Comparison of ENCODE assay signal across 12 cellular contexts in genomic region chr10:88157981-88158465, GRCh38.
DNase-seq lines count a peak whose midpoint lies in the region; TF ChIP-seq lines count a peak whose summit lies in the region.
"Had no signal": no experiment of that assay in that cellular context is flagged by ENCODE, and none has a peak within 500 bp of the region (broad histone marks: within the 10 kb centered on the region; RNA-seq: fewer than 3 reads in every experiment).

No MANE protein-coding gene starts in this region.

- no peaks in the 10 kb centered on the region for H3K36me3 ChIP-seq in endodermal cell (ENCODE audit: control insufficient read depth, insufficient read depth, low read length)
- H3K36me3 ChIP-seq: HAP-1 had no signal

- H3K4me3 Mint-ChIP-seq in endodermal cell (no peak overlapping the region), CD14-positive monocyte (no peak overlapping the region)

- no peak overlapping the region for H3K27ac ChIP-seq in endodermal cell (ENCODE audit: low read depth, low read length)

- H3K9me3 ChIP-seq in endodermal cell (ENCODE audit: control insufficient read depth, low read length) = no peaks in the 10 kb centered on the region
- H3K9me3 ChIP-seq: HAP-1 had no signal

- H3K27ac Mint-ChIP-seq in endodermal cell (no peak overlapping the region), CD14-positive monocyte (peak overlapping the region in 3 of 7 donors; percentile 16 to 69 (median 47))

- intact Hi-C loops in CD14-positive monocyte (cut with micrococcal nuclease) = no loop called here

- peaks cover 28% of the 10 kb centered on the region for H3K27me3 ChIP-seq in endodermal cell (ENCODE audit: control insufficient read depth, insufficient read depth, low read length, poor library complexity, severe bottlenecking)

- H3K27me3 Mint-ChIP-seq in endodermal cell (ENCODE audit: insufficient read depth) (peaks cover 51% of the 10 kb centered on the region), CD14-positive monocyte (ENCODE audit: low read depth in 3 of 3) (no peaks in the 10 kb centered on the region)

- H3K9ac ChIP-seq in endodermal cell (ENCODE audit: extremely low read depth, low read length, poor library complexity, severe bottlenecking) = no peak overlapping the region

- peak; percentile 70 for DNase-seq in GM03348 (ENCODE audit: low spot score)
- peak; percentile 11 for DNase-seq in SKM-1 treated with dmso at 0.1 percent for 144 hours (lab: John Stamatoyannopoulos, UW; ENCODE audit: unreplicated experiment)
- DNase-seq in foreskin melanocyte = peak; percentile 58
- peak; percentile 69 for DNase-seq in skeletal muscle cell (ENCODE audit: low read depth)
- no peak for DNase-seq in endodermal cell
- DNase-seq in CD14-positive monocyte (ENCODE audit: low spot score) = no peak
- DNase-seq in hippocampal formation (lab: John Stamatoyannopoulos, UW) = no peak
- DNase-seq in effector CD4-positive, alpha-beta T cell = no peak
- DNase-seq: activated CD4-positive, alpha-beta T cell treated with anti-CD3 and anti-CD28 coated beads for 4 hours; NCI-H1417; stimulated activated CD4-positive, alpha-beta T cell treated with anti-CD3 and anti-CD28 coated beads, Interleukin-1b, Interleukin-23, amount 100 ng/mL, for 48 hours had no signal

- H3K4me1 ChIP-seq in endodermal cell (ENCODE audit: control insufficient read depth, insufficient read depth, low read length) = peaks cover 7% of the 10 kb centered on the region
- H3K4me1 ChIP-seq: HAP-1 had no signal

- TF ChIP-seq CTCF in endodermal cell (conservative IDR thresholded peaks at IDR 0.05) (no peak), CD14-positive monocyte (IDR thresholded peaks at IDR 0.05) (no peak)

- 81% methylated on average over 2 of the region's 2 CpGs for WGBS in endodermal cell (ENCODE audit: insufficient coverage in 1 of 2, insufficient read length in 1 of 2), 2 experiments

- no peak overlapping the region for H3K4me3 ChIP-seq in skeletal muscle cell (ENCODE audit: low read depth, low read length)
- no peak overlapping the region for H3K4me3 ChIP-seq in endodermal cell (ENCODE audit: low read length)
- H3K4me3 ChIP-seq: HAP-1 had no signal

- H3K4me1 Mint-ChIP-seq in endodermal cell (peaks cover 17% of the 10 kb centered on the region), CD14-positive monocyte (peaks cover 37% of the 10 kb centered on the region)

- H3K9me3 Mint-ChIP-seq in endodermal cell = peaks cover 5% of the 10 kb centered on the region
- H3K9me3 Mint-ChIP-seq in CD14-positive monocyte = no peaks in the 10 kb centered on the region

- no peaks in the 10 kb centered on the region for H3K36me3 Mint-ChIP-seq in endodermal cell (ENCODE audit: low read depth)
- H3K36me3 Mint-ChIP-seq in CD14-positive monocyte = no peaks in the 10 kb centered on the region

Comparison
In these comparisons a context has a peak if more than half of its experiments do, and no peak if none do; other contexts are left out.
1. DNase-seq: peak in GM03348 (single experiment), SKM-1 treated with dmso at 0.1 percent for 144 hours (single experiment), foreskin melanocyte (single experiment) and skeletal muscle cell (single experiment); none in endodermal cell (single experiment), CD14-positive monocyte (single experiment), hippocampal formation (0 of 2) and effector CD4-positive, alpha-beta T cell (single experiment).